33 cellular contexts compared by ENCODE assay signal in the genomic region with DNA sequence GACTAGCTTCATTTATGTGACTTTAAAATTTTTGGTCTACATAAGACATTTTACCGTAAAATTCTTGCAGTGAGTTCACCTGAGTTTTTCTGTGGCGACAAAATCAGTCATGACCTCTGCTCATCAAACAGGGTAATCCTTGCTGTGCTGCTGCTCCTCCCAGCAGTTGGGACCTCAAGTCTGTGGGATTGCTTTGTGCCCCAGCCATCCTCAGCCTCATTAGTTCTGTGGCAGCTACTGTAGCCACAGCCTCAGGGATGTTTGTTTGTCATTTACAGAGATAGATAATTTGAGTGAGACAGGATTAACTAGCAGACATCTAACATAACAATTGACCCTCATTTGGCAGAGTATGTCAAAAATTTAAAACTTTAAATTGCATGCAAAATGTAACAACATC.
"Had no signal": no experiment of that assay in that cellular context is flagged by ENCODE, and none has a peak within 500 bp of the region (broad histone marks: within the 10 kb centered on the region; RNA-seq: fewer than 3 reads in every experiment).

No MANE protein-coding gene starts in this region.

- H3K27ac ChIP-seq: brain microvascular endothelial cell, esophagus muscularis mucosa, foreskin keratinocyte, gastrocnemius medialis, heart left ventricle had no signal

- H3K36me3 ChIP-seq: brain microvascular endothelial cell, esophagus muscularis mucosa, gastrocnemius medialis, heart left ventricle had no signal

- H3K4me1 ChIP-seq: gastrocnemius medialis had no signal

- H3K27me3 ChIP-seq: brain microvascular endothelial cell, esophagus muscularis mucosa, foreskin keratinocyte, gastrocnemius medialis, heart left ventricle had no signal

- H3K27me3 Mint-ChIP-seq: activated CD8-positive, alpha-beta T cell treated with anti-CD3 and anti-CD28 coated beads for 36 hours; activated naive CD8-positive, alpha-beta T cell; activated T-helper 17 cell treated with anti-CD3 and anti-CD28 coated beads, Interleukin-2, amount 50 U/mL, for 72 hours; central memory CD8-positive, alpha-beta T cell; effector memory CD8-positive, alpha-beta T cell; T-helper 17 cell had no signal

- H3K9me3 ChIP-seq: gastrocnemius medialis had no signal

- FAIRE-seq: bronchial epithelial cell, colon had no signal

- H3K4me3 ChIP-seq: esophagus muscularis mucosa, gastrocnemius medialis, heart left ventricle had no signal

- DNase-seq: activated CD4-positive, alpha-beta T cell treated with anti-CD3 and anti-CD28 coated beads for 48 hours; activated CD4-positive, alpha-beta T cell treated with anti-CD3 and anti-CD28 coated beads, Interleukin-2, amount 50 U/mL, for 1 hour; activated CD4-positive, alpha-beta T cell treated with anti-CD3 and anti-CD28 coated beads, Interleukin-2, amount 50 U/mL, for 48 hours; activated CD8-positive, alpha-beta memory T cell treated with anti-CD3 and anti-CD28 coated beads for 24 hours; activated CD8-positive, alpha-beta T cell treated with anti-CD3 and anti-CD28 coated beads for 36 hours; activated effector memory CD4-positive, alpha-beta T cell treated with Interleukin-2 at 50 U/mL for 16 hours; activated gamma-delta T cell treated with Interleukin-2 at 50 U/mL for 16 hours; activated naive CD4-positive, alpha-beta T cell treated with anti-CD3 and anti-CD28 coated beads, Interleukin-2, amount 50 U/mL, for 16 hours; activated naive CD4-positive, alpha-beta T cell treated with Interleukin-2 at 50 U/mL for 16 hours; activated T-cell treated with anti-CD3 and anti-CD28 coated beads, Interleukin-2, amount 50 U/mL, for 4 hours; amniotic stem cell; anterior cingulate cortex; brain microvascular endothelial cell; cortex of kidney; dermis blood vessel endothelial cell; effector CD4-positive, alpha-beta T cell; effector memory CD8-positive, alpha-beta T cell; erythroblast; foreskin keratinocyte; gastrocnemius medialis; glutamatergic neuron; heart left ventricle; T-helper 1 cell; T-helper 17 cell; T1000 had no signal

- H3K27ac Mint-ChIP-seq: activated CD8-positive, alpha-beta T cell treated with anti-CD3 and anti-CD28 coated beads for 36 hours; activated naive CD8-positive, alpha-beta T cell; activated T-helper 17 cell treated with anti-CD3 and anti-CD28 coated beads, Interleukin-2, amount 50 U/mL, for 72 hours; T-helper 17 cell; T-helper 2 cell treated with Interferon-gamma antibody and Interleukin-4, amounts not matched to agents 5 μg/mL and 100 μg/mL, for 36 hours had no signal

- ATAC-seq: activated CD4-positive, CD25-positive, alpha-beta regulatory T cell treated with anti-CD3 and anti-CD28 coated beads, Interleukin-2, amount 50 U/mL, for 24 hours; activated CD8-positive, alpha-beta T cell treated with anti-CD3 and anti-CD28 coated beads for 36 hours; activated T-cell treated with anti-CD3 and anti-CD28 coated beads, Interleukin-2, amount 50 U/mL, for 4 hours; activated T-helper 17 cell treated with anti-CD3 and anti-CD28 coated beads, Interleukin-2, amount 50 U/mL, for 72 hours; effector memory CD8-positive, alpha-beta T cell; foreskin keratinocyte; gastrocnemius medialis; heart left ventricle; T-helper 17 cell had no signal

- H3K4me3 Mint-ChIP-seq: activated CD8-positive, alpha-beta T cell treated with anti-CD3 and anti-CD28 coated beads for 36 hours; activated naive CD8-positive, alpha-beta T cell; activated T-cell treated with anti-CD3 and anti-CD28 coated beads, Interleukin-2, amount 50 U/mL, for 4 hours; activated T-helper 17 cell treated with anti-CD3 and anti-CD28 coated beads, Interleukin-2, amount 50 U/mL, for 72 hours; central memory CD8-positive, alpha-beta T cell; effector memory CD8-positive, alpha-beta T cell; T-helper 17 cell; T-helper 2 cell treated with Interferon-gamma antibody and Interleukin-4, amounts not matched to agents 5 μg/mL and 100 μg/mL, for 36 hours had no signal
